Comparison of ENCODE assay signal across 1 cellular context in genomic region chr15:80228959-80229610, GRCh38.
TF ChIP-seq lines count a peak whose summit lies in the region.

No MANE protein-coding gene starts in this region.

TF ChIP-seq in HepG2, 621 proteins besides CTCF, POLR2A, EP300 and RAD21:
- peak; percentile 48; the same call in 1 of the 2 replicates for TF ChIP-seq CREB1 (IDR thresholded peaks at IDR 0.05)
- TF ChIP-seq CREB1 (CRISPR knock-in tag; IDR thresholded peaks at IDR 0.05), result no peak
- peak; percentile 68 to 89 for TF ChIP-seq MAFK (conservative IDR thresholded peaks at IDR 0.05 in 1 of 2, IDR thresholded peaks at IDR 0.05 in 1 of 2; ENCODE audit: low read length in 2 of 2)
- peak; percentile 75 for TF ChIP-seq FOSL2 (CRISPR knock-in tag; IDR thresholded peaks at IDR 0.05)
- peak; percentile 78 for TF ChIP-seq MAFF (IDR thresholded peaks at IDR 0.05; ENCODE audit: low read depth, low read length)
- no peak for TF ChIP-seq ZNF20 (CRISPR knock-in tag; IDR thresholded peaks at IDR 0.05)
